In the genomic region with DNA sequence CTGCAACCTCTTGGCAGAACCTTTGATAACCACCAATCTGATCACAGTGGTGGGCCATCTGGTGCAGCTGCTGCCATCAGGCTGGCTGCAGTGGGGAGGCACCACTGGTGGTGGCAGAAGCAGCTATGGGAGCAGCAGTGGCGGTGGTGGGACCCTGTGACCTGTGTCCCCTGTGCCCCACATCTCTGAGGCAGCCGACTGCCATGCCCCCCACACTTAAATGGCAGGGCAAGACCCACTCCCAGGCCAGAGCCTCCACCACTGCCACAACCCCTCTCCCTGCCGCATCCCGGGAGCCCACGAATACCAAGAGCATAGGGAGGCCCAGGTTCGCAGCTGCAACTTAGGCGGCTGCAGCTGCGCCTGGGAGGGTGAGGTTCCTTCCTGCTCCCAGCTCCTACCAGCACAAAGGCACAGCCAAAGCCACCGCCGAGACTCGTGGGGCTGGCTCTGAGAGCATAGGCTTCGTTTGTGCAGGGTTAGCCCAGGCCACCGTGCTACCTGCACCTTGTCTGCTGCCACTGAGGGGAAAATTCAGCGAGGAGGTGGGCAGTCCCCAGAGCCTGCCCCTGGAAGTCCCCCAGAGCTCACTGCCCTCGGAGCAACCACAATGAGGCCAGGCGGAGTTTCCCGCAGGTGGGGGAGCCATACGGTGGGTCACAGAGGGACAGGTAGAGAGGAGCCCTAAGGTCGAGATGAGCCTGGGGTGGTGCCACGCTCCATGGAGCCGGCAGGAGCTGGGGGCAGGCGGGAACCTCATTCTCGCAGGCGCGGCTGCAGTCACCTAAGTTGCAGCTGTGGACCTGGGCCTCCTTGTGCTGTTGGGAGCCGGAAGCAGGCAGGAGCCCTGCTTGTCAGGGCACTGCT, we compare ENCODE assay signal across 24 cellular contexts.
DNase-seq lines count a peak whose midpoint lies in the region; ATAC-seq and TF ChIP-seq lines count a peak whose summit lies in the region.
"Had no signal": no experiment of that assay in that cellular context is flagged by ENCODE, and none has a peak within 500 bp of the region (broad histone marks: within the 10 kb centered on the region; RNA-seq: fewer than 3 reads in every experiment).

No MANE protein-coding gene starts in this region.

- H3K4me1 ChIP-seq in right cardiac atrium (ENCODE audit: control insufficient read depth, insufficient read depth, low read length): no peaks in the 10 kb centered on the region
- no peaks in the 10 kb centered on the region for H3K4me1 ChIP-seq in osteoblast (ENCODE audit: insufficient read depth, low read length)
- no peaks in the 10 kb centered on the region for H3K4me1 ChIP-seq in aorta (ENCODE audit: control insufficient read depth in 1 of 2, insufficient read depth in 2 of 2, low read length in 2 of 2)
- H3K4me1 ChIP-seq in vagina: no peaks in the 10 kb centered on the region
- H3K4me1 ChIP-seq in GM23338 (ENCODE audit: insufficient read depth): no peaks in the 10 kb centered on the region
- H3K4me1 ChIP-seq: SJSA1 had no signal

- no peaks in the 10 kb centered on the region; the same call in none of the 2 replicates for H3K9me2 ChIP-seq in GM23338 (ENCODE audit: insufficient read depth)

- peak in 2 of 3 donors; percentile 37 to 43 for DNase-seq in right cardiac atrium
- DNase-seq in left cardiac atrium: no peak
- DNase-seq in chondrocyte (ENCODE audit: low spot score): peak; percentile 78
- DNase-seq in osteoblast (ENCODE audit: insufficient read length, low spot score, missing footprints): peak; percentile 48
- DNase-seq in aorta: peak in 1 of 2 donors; percentile 62
- DNase-seq in vagina (ENCODE audit: extremely low spot score in 2 of 2): no peak
- no peak for DNase-seq in GM23338 (ENCODE audit: low spot score)
- no peak for DNase-seq in RPMI8226
- DNase-seq: Calu3; DND-41; Kasumi-1; NCI-H1105; NCI-H1436 treated with DMSO at 0.1 percent for 48 hours; NCI-H187 treated with DMSO at 0.1 percent for 48 hours; NCI-H2171 treated with DMSO at 0.1 percent for 48 hours; NCI-H446; NCI-H524 treated with DMSO at 0.1 percent for 48 hours; NCI-H774; NK-92 treated with Interleukin-12 subunit alpha and Interleukin-12 subunit beta, amount 100 ng/mL, for 24 hours; PC-9; Right ventricle myocardium superior had no signal

- H3K9me3 Mint-ChIP-seq in chondrocyte (ENCODE audit: low read depth) (peaks cover 20% of the 10 kb centered on the region), GM23338 (peaks cover 23% of the 10 kb centered on the region)

- H3K4me2 ChIP-seq in osteoblast (ENCODE audit: insufficient read depth, low read length) (no peak overlapping the region), GM23338 (no peak overlapping the region)
- H3K4me2 ChIP-seq: PC-9 had no signal

- TF ChIP-seq POLR2A in vagina (IDR thresholded peaks at IDR 0.05): no peak

- H3K9me3 ChIP-seq in right cardiac atrium (ENCODE audit: control insufficient read depth, low read length) (no peaks in the 10 kb centered on the region), osteoblast (ENCODE audit: low read depth, low read length) (no peaks in the 10 kb centered on the region), aorta (ENCODE audit: control insufficient read depth, low read length) (no peaks in the 10 kb centered on the region), vagina (peaks cover 6% of the 10 kb centered on the region)

- ATAC-seq in right cardiac atrium: no peak
- no peak for ATAC-seq in left cardiac atrium
- ATAC-seq in aorta (ENCODE audit: low FRiP score): peak; percentile 30
- no peak for ATAC-seq in GM23338
- ATAC-seq: K562 had no signal

- H3K4me1 Mint-ChIP-seq in chondrocyte (ENCODE audit: low read depth): no peaks in the 10 kb centered on the region
- H3K4me1 Mint-ChIP-seq in GM23338: peaks cover 4% of the 10 kb centered on the region; the same call in 2 of the 3 replicates

- 95% methylated on average over 26 of the region's 26 CpGs for WGBS in right cardiac atrium
- WGBS in aorta, 2 donors: 94% methylated on average over 26 of the region's 26 CpGs

- no peaks in the 10 kb centered on the region for H3K27me3 ChIP-seq in right cardiac atrium (ENCODE audit: control insufficient read depth, insufficient read depth)
- H3K27me3 ChIP-seq in osteoblast (ENCODE audit: insufficient read depth, low read length): no peaks in the 10 kb centered on the region
- no peaks in the 10 kb centered on the region for H3K27me3 ChIP-seq in aorta (ENCODE audit: control insufficient read depth in 1 of 2, insufficient read depth in 2 of 2, low read length in 1 of 2)
- H3K27me3 ChIP-seq in vagina: no peaks in the 10 kb centered on the region
- no peaks in the 10 kb centered on the region for H3K27me3 ChIP-seq in GM23338 (ENCODE audit: insufficient read depth)
- H3K27me3 ChIP-seq: SJSA1 had no signal

- intact Hi-C loops in right cardiac atrium (cut with DNase I) (no loop called here), left cardiac atrium (cut with DNase I) (no loop called here), aorta (cut with DNase I) (no loop called here), vagina (cut with DNase I) (no loop called here)

- no peaks in the 10 kb centered on the region for H3K36me3 Mint-ChIP-seq in chondrocyte (ENCODE audit: low read depth)
- H3K36me3 Mint-ChIP-seq in GM23338 (ENCODE audit: low read depth): peaks cover 22% of the 10 kb centered on the region; the same call in 2 of the 3 replicates

- no peak overlapping the region for H2AFZ ChIP-seq in osteoblast (ENCODE audit: low read length)
- H2AFZ ChIP-seq in GM23338: no peak overlapping the region
- H2AFZ ChIP-seq: PC-9 had no signal

- H3K27me3 Mint-ChIP-seq in chondrocyte (ENCODE audit: low read depth): no peaks in the 10 kb centered on the region
- peaks cover 3% of the 10 kb centered on the region for H3K27me3 Mint-ChIP-seq in GM23338 (ENCODE audit: insufficient read depth, low read depth, poor library complexity)

- H3F3A ChIP-seq in GM23338 (replicated peaks; ENCODE audit: low read depth): no peaks in the 10 kb centered on the region

- H3K36me3 ChIP-seq in osteoblast (ENCODE audit: insufficient read depth, low read length) (no peaks in the 10 kb centered on the region), aorta (ENCODE audit: control insufficient read depth in 1 of 2, insufficient read depth in 2 of 2, low read length in 1 of 2) (no peaks in the 10 kb centered on the region), vagina (no peaks in the 10 kb centered on the region), GM23338 (ENCODE audit: insufficient read depth) (no peaks in the 10 kb centered on the region)
- H3K36me3 ChIP-seq: SJSA1 had no signal

- TF ChIP-seq CTCF in chondrocyte (IDR thresholded peaks at IDR 0.05) (no peak), osteoblast (IDR thresholded peaks at IDR 0.05; ENCODE audit: extremely low read depth, low read depth, low read length) (no peak), vagina (IDR thresholded peaks at IDR 0.05) (no peak), GM23338 (conservative IDR thresholded peaks at IDR 0.05; ENCODE audit: low read depth in 2 of 2) (no peak)

- no peak overlapping the region for H3K27ac ChIP-seq in right cardiac atrium (ENCODE audit: low read length)
- no peak overlapping the region for H3K27ac ChIP-seq in osteoblast (ENCODE audit: low read depth, low read length)
- H3K27ac ChIP-seq in aorta (ENCODE audit: low read depth in 1 of 2, low read length in 2 of 2): no peak overlapping the region
- H3K27ac ChIP-seq in vagina: no peak overlapping the region
- no peak overlapping the region for H3K27ac ChIP-seq in GM23338 (ENCODE audit: low read depth)
- H3K27ac ChIP-seq: 22Rv1, PC-9, SJSA1 had no signal

- H3K4me3 ChIP-seq in right cardiac atrium (ENCODE audit: low read length) (no peak overlapping the region), osteoblast (ENCODE audit: insufficient read depth, low read length) (no peak overlapping the region), aorta (ENCODE audit: low read length in 2 of 2) (no peak overlapping the region), vagina (no peak overlapping the region), GM23338 (no peak overlapping the region)
- H3K4me3 ChIP-seq: K562, PC-9, SJSA1 had no signal

- no peaks in the 10 kb centered on the region for H4K20me1 ChIP-seq in osteoblast (ENCODE audit: insufficient read depth, low read length)
- no peaks in the 10 kb centered on the region for H4K20me1 ChIP-seq in GM23338 (replicated peaks; ENCODE audit: insufficient read depth)

- no peaks in the 10 kb centered on the region for H3K79me2 ChIP-seq in osteoblast (ENCODE audit: insufficient read depth, low read length)
- no peaks in the 10 kb centered on the region for H3K79me2 ChIP-seq in GM23338 (replicated peaks; ENCODE audit: insufficient read depth)

- H3K4me3 Mint-ChIP-seq in chondrocyte (ENCODE audit: unreplicated experiment) (no peak overlapping the region), GM23338 (no peak overlapping the region)

- H3K27ac Mint-ChIP-seq in chondrocyte (ENCODE audit: unreplicated experiment) (no peak overlapping the region), GM23338 (no peak overlapping the region)

TF ChIP-seq in GM23338, 12 proteins besides CTCF, POLR2A, EP300 and RAD21 (continues in another document):
- TF ChIP-seq STAT1 (IDR thresholded peaks at IDR 0.05; ENCODE audit: unreplicated experiment) (no peak), NANOG (IDR thresholded peaks at IDR 0.05; ENCODE audit: borderline replicate concordance) (no peak), CREB1 (CRISPR knock-in tag; IDR thresholded peaks at IDR 0.05; ENCODE audit: low read depth) (no peak), EZH2 (IDR thresholded peaks at IDR 0.05; ENCODE audit: low read depth, unreplicated experiment) (no peak), POLR2AphosphoS5 (IDR thresholded peaks at IDR 0.05; ENCODE audit: low read depth) (no peak), ETS1 (IDR thresholded peaks at IDR 0.05) (no peak), ZNF331 (CRISPR knock-in tag; IDR thresholded peaks at IDR 0.05; ENCODE audit: low read depth) (no peak), JUNB (IDR thresholded peaks at IDR 0.05; ENCODE audit: unreplicated experiment) (no peak), EZH2phosphoT487 (IDR thresholded peaks at IDR 0.05; ENCODE audit: unreplicated experiment) (no peak)

Comparison
In these comparisons a context has a peak if more than half of its experiments do, and no peak if none do; other contexts are left out.
1. DNase-seq: peak in right cardiac atrium (2 of 3), chondrocyte (single experiment) and osteoblast (single experiment); none in left cardiac atrium (single experiment), vagina (0 of 2), GM23338 (single experiment) and RPMI8226 (single experiment).